8 cellular contexts compared by ENCODE assay signal in the genomic region with DNA sequence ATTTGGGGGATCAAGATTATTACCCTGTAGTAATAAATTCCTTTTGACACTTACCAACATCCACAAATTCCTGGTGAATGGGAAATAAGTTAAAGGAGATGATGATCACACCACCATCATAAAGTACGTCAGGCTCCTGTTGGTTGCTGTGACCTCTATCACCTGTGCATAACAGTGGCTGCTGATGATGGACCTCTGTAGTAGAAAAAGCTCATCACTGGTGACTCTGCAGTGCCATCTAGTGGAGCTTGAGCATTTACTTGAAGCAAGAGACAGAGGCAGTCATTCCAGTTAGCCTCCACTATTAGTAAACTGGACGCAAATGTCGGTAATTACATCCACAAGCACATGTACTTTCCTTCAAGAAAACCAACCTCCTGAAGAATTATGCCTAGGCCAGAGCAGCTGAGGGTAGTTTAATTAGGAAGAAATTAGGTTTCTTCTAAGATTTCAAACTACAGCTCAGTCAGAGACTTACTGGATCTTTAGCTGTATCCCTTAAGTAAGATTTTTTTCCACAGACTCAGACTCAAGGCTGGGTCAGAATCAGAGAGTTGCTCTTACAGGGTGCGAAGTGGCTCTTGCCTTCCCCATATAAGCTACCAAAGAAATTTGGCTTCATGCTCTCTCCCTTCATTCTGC. TPM values are rescaled to one million over a fixed set of nuclear protein-coding genes. Genes with fewer than 3 reads are reported as not detected.
A peak's percentile ranks its signal among the peaks of the same experiment; 100 is the strongest.
DNase-seq lines count a peak whose midpoint lies in the region; ATAC-seq, FAIRE-seq and TF ChIP-seq lines count a peak whose summit lies in the region.

No MANE protein-coding gene starts in this region.

- H3K9me3 Mint-ChIP-seq in chondrocyte (ENCODE audit: low read depth): no peaks in the 10 kb centered on the region

- peaks cover 4% of the 10 kb centered on the region for H3K4me1 Mint-ChIP-seq in chondrocyte (ENCODE audit: low read depth)

- peaks cover 14% of the 10 kb centered on the region for H3K36me3 Mint-ChIP-seq in chondrocyte (ENCODE audit: low read depth)

- intact Hi-C loops in HepG2 (cut with micrococcal nuclease; ENCODE audit: unreplicated experiment): loop anchor here (1.0 kb wide), 3 partner anchors 325 to 735 kb away; no protein-coding TSS in a partner anchor

- H3K9ac ChIP-seq in HepG2 (ENCODE audit: insufficient read depth, low read depth, low read length): no peak overlapping the region

- DNase-seq in A549 (ENCODE audit: low read depth in 1 of 2, low spot score in 1 of 2) (peak; percentile 87 to 92), NCI-H2227 (lab: John Stamatoyannopoulos, UW; ENCODE audit: unreplicated experiment) (peak; percentile 92), chondrocyte (ENCODE audit: low spot score) (no peak), HepG2 (ENCODE audit: low spot score) (peak; percentile 92)
- DNase-seq in stimulated activated CD4-positive, alpha-beta T cell treated with anti-CD3 and anti-CD28 coated beads, TNF-alpha, amount 100 ng/mL, for 4 hours (ENCODE audit: low read depth in 3 of 3): peak in 2 of 3 experiments; percentile 17 to 34

- in situ Hi-C loops in HepG2 (cut with HindIII; ENCODE audit: extremely low pct_ligation_motif_present, low pct_unique_long_range_greater_than_20kb): loop anchor here (10.0 kb wide), 1 partner anchor 292 kb away; no protein-coding TSS in a partner anchor

- H3K4me1 ChIP-seq in A549: no peaks in the 10 kb centered on the region
- H3K4me1 ChIP-seq in HepG2 (ENCODE audit: insufficient read depth, low read length): peaks cover 6% of the 10 kb centered on the region

- no peaks in the 10 kb centered on the region for H4K20me1 ChIP-seq in HepG2 (ENCODE audit: insufficient read depth, low read length)

- ATAC-seq in A549 (peak; percentile 95 to 97), GM18498 (IDR thresholded peaks at IDR 0.05; ENCODE audit: unreplicated experiment) (peak; percentile 84), HG03159 (IDR thresholded peaks at IDR 0.05; ENCODE audit: unreplicated experiment) (peak; percentile 83), HepG2 (peak; percentile 98)

- H3K4me3 ChIP-seq in A549: no peak overlapping the region
- H3K4me3 ChIP-seq in WI38 (ENCODE audit: low read depth, low read length): no peak overlapping the region
- H3K4me3 ChIP-seq in HepG2 (replicated peaks in 1 of 3; ENCODE audit: insufficient read depth in 1 of 3, low read depth in 2 of 3, low read length in 3 of 3): no peak overlapping the region

- peak; percentile 97 for FAIRE-seq in A549 (lab: Jason Lieb, UNC)
- FAIRE-seq in HepG2 (lab: Jason Lieb, UNC): peak; percentile 98

- POLR2A ChIA-PET in A549 (lab: Yijun Ruan, JAX): interaction anchor here (1.0 kb wide), 2 partner anchors 10 to 763 kb away, joined by 3 read pairs; no protein-coding TSS in a partner anchor
- POLR2A ChIA-PET in HepG2 (lab: Yijun Ruan, JAX): interaction anchor here (1.3 kb wide), 1 partner anchor 215 kb away, joined by 6 read pairs; the partner anchor contains the start of gene MAP3K3

- WGBS in A549 (ENCODE audit: missing lambda C conversion rate): 17% methylated on average over 4 of the region's 4 CpGs
- 2% methylated on average over 4 of the region's 4 CpGs for WGBS in HepG2 (ENCODE audit: low lambda C conversion rate)

- no peak overlapping the region for H2AFZ ChIP-seq in HepG2 (ENCODE audit: low read length)

- H3K4me2 ChIP-seq in A549 (no peak overlapping the region), HepG2 (ENCODE audit: low read depth, low read length) (no peak overlapping the region)

- H3K27ac ChIP-seq in A549 (no peak overlapping the region), HepG2 (ENCODE audit: extremely low read length, insufficient read depth, low read length) (no peak overlapping the region)

- CTCF ChIA-PET in A549 (lab: Yijun Ruan, JAX) (interaction anchor here (0.5 to 5.7 kb wide), 87 partner anchors 10 to 1251 kb away, joined by 3 to 90 read pairs (median 4); partner anchors contain the start of gene ACE), HepG2 (lab: Yijun Ruan, JAX; ENCODE audit: low intra/inter-chr PET ratio, low total read pairs) (interaction anchor here (1.0 to 2.4 kb wide), 6 partner anchors 72 to 734 kb away, joined by 3 to 11 read pairs (median 6); no protein-coding TSS in a partner anchor)

- TF ChIP-seq RAD21 in A549 (conservative IDR thresholded peaks at IDR 0.05 in 1 of 2, IDR thresholded peaks at IDR 0.05 in 1 of 2) (peak; percentile 94 to 96), HepG2 (CRISPR knock-in tag; IDR thresholded peaks at IDR 0.05) (peak; percentile 82)

- H3K9me3 ChIP-seq in A549 (no peaks in the 10 kb centered on the region), HepG2 (ENCODE audit: low read length) (no peaks in the 10 kb centered on the region)

- peaks cover 1 to 15% of the 10 kb centered on the region in 2 experiments for H3K27me3 ChIP-seq in HepG2 (ENCODE audit: control insufficient read depth in 1 of 2, insufficient read depth in 2 of 2, low read length in 2 of 2)

- no TSS peak for BruUV-seq in HepG2 (replicated peaks; lab: Mats Ljungman, UMichigan)

- no peak overlapping the region for H3K27ac Mint-ChIP-seq in chondrocyte (ENCODE audit: unreplicated experiment)

- no peaks in the 10 kb centered on the region for H3K27me3 Mint-ChIP-seq in chondrocyte (ENCODE audit: low read depth)

- TF ChIP-seq CTCF in A549 (IDR thresholded peaks at IDR 0.05) (peak; percentile 96), WI38 (IDR thresholded peaks at IDR 0.05; ENCODE audit: low read depth, low read length) (peak; percentile 57), chondrocyte (IDR thresholded peaks at IDR 0.05) (peak; percentile 95), HepG2 (CRISPR knock-in tag; IDR thresholded peaks at IDR 0.05) (peak; percentile 92)

- H3K4me3 Mint-ChIP-seq in chondrocyte (ENCODE audit: unreplicated experiment): no peak overlapping the region

- no peaks in the 10 kb centered on the region for H3K79me2 ChIP-seq in HepG2 (ENCODE audit: insufficient read depth, low read length)

- TF ChIP-seq EP300 in A549 (IDR thresholded peaks at IDR 0.05): no peak
- no peak for TF ChIP-seq EP300 in HepG2 (IDR thresholded peaks at IDR 0.05; ENCODE audit: low read depth in 2 of 2, low read length in 2 of 2)
- TF ChIP-seq EP300 in HepG2 (CRISPR knock-in tag; IDR thresholded peaks at IDR 0.05; ENCODE audit: borderline replicate concordance): no peak

- TF ChIP-seq POLR2A in A549 (IDR thresholded peaks at IDR 0.05; ENCODE audit: low read length) (no peak), HepG2 (IDR thresholded peaks at IDR 0.05; ENCODE audit: insufficient read depth in 1 of 2, low read depth in 2 of 2, low read length in 2 of 2) (no peak)

- H3K36me3 ChIP-seq in HepG2 (replicated peaks in 1 of 2; ENCODE audit: control insufficient read depth in 1 of 2, insufficient read depth in 2 of 2, low read length in 2 of 2): no peaks in the 10 kb centered on the region

TF ChIP-seq in A549, 52 proteins besides CTCF, POLR2A, EP300 and RAD21:
- TF ChIP-seq BHLHE40 (IDR thresholded peaks at IDR 0.05; ENCODE audit: low read depth, low read length) (no peak), SMC3 (IDR thresholded peaks at IDR 0.05) (peak; percentile 87)

TF ChIP-seq in HepG2, 621 proteins besides CTCF, POLR2A, EP300 and RAD21 (continues in another document):
- TF ChIP-seq ZNF614 (CRISPR knock-in tag; IDR thresholded peaks at IDR 0.05; ENCODE audit: borderline replicate concordance): 0 out of 2 replicates have a peak, but pooled peaks have one; percentile 30
- TF ChIP-seq CREB1 (IDR thresholded peaks at IDR 0.05): peak; percentile 50; the same call in 1 of the 2 replicates
- TF ChIP-seq CREB1 (CRISPR knock-in tag; IDR thresholded peaks at IDR 0.05): no peak

RNA-seq across cellular contexts. Expression of gene CYB561, which starts 39.3 kb away (rescaled TPM):
- polyA plus RNA-seq in A549 (2011; rRNA removed) (16.6 and 19.7 TPM in 2 replicates), A549 (2017; fragmentation: RNase III; extraction: RNeasy Plus Mini Kit Qiagen cat#74134 plus additional on column Dnase treatment) (26.8 to 29.8 TPM (median 27.2 TPM) in 3 replicates), HepG2 (2011; rRNA removed) (1.5 and 1.6 TPM in 2 replicates)
- polyA plus RNA-seq in A549 (2012; cell fraction: cytosol; rRNA removed): 23.2 and 33.5 TPM in 2 replicates
- polyA plus RNA-seq in A549 (2012; cell fraction: nucleus; rRNA removed): 43.4 and 61.5 TPM in 2 replicates
- 29.3 and 38.2 TPM in 2 replicates for polyA minus RNA-seq in A549 (2011; rRNA and poly(A)+ RNA removed)
- total RNA-seq in chondrocyte (6.2 to 10.1 TPM (median 9.0 TPM) in 3 replicates), HepG2 (2016; rRNA removed; fragmentation: Illumina TruSeq; extraction: Trizol) (3.1 and 6.7 TPM in 2 replicates)
- 2.0 TPM in 2 replicates for total RNA-seq in HepG2 (2016; cell fraction: cytosol; rRNA removed; fragmentation: Illumina TruSeq; extraction: Trizol; ENCODE audit: low read depth)
- total RNA-seq in HepG2 (2016; cell fraction: insoluble cytoplasmic fraction; rRNA removed; fragmentation: Illumina TruSeq; extraction: Trizol): 3.7 and 6.3 TPM in 2 replicates
- total RNA-seq in HepG2 (2016; cell fraction: membrane; rRNA removed; fragmentation: Illumina TruSeq; extraction: Trizol): 5.5 and 6.5 TPM in 2 replicates
- 3.5 and 4.9 TPM in 2 replicates for total RNA-seq in HepG2 (2016; cell fraction: nucleus; rRNA removed; fragmentation: Illumina TruSeq; extraction: Trizol)
- polyA plus RNA-seq in HepG2 (2011; cell fraction: cytosol; rRNA removed): 1.1 and 1.3 TPM in 2 replicates
- 2.1 and 2.4 TPM in 2 replicates for polyA plus RNA-seq in HepG2 (2011; cell fraction: nucleus; rRNA removed)
- 1.1 and 1.3 TPM in 2 replicates for polyA plus RNA-seq in HepG2 (2012)
- 1.9 and 2.3 TPM in 2 replicates for polyA plus RNA-seq in HepG2 (2016; cell fraction: cytosol; fragmentation: Illumina TruSeq; extraction: Trizol; ENCODE audit: low read depth)
- 3.5 and 4.0 TPM in 2 replicates for polyA plus RNA-seq in HepG2 (2016; cell fraction: insoluble cytoplasmic fraction; fragmentation: Illumina TruSeq; extraction: Trizol; ENCODE audit: low read depth)
- polyA plus RNA-seq in HepG2 (2016; cell fraction: membrane; fragmentation: Illumina TruSeq; extraction: Trizol; ENCODE audit: low read depth): 4.5 and 4.6 TPM in 2 replicates
- polyA plus RNA-seq in HepG2 (2016; cell fraction: nucleus; fragmentation: Illumina TruSeq; extraction: Trizol; ENCODE audit: insufficient read depth, low read depth): 9.1 TPM in 2 replicates
- 10.1 and 69.6 TPM in 2 replicates for polyA minus RNA-seq in HepG2 (2011; rRNA and poly(A)+ RNA removed; ENCODE audit: low replicate concordance)
- polyA minus RNA-seq in HepG2 (2011; cell fraction: cytosol; rRNA and poly(A)+ RNA removed): 1.1 TPM in 2 replicates
- 1.4 and 2.6 TPM in 2 replicates for polyA minus RNA-seq in HepG2 (2011; cell fraction: nucleus; rRNA and poly(A)+ RNA removed)

Comparison
In these comparisons a context has a peak if more than half of its experiments do, and no peak if none do; other contexts are left out.
1. Of the 38 proteins assayed by ChIP-seq in both HepG2 and A549: peak only in HepG2: HMGXB4 and ZFP36; only in A549: none; in both: CTCF, RAD21 and SMC3; in neither: 33.